In genomic region chr11:35106595-35106994, GRCh38 we compare ENCODE assay signal across 10 cellular contexts. TPM values are rescaled to one million over a fixed set of nuclear protein-coding genes. Genes with fewer than 3 reads are reported as not detected.
DNase-seq lines count a peak whose midpoint lies in the region; ATAC-seq and TF ChIP-seq lines count a peak whose summit lies in the region.
"Had no signal": no experiment of that assay in that cellular context is flagged by ENCODE, and none has a peak within 500 bp of the region (broad histone marks: within the 10 kb centered on the region; RNA-seq: fewer than 3 reads in every experiment).

No MANE protein-coding gene starts in this region.

- peaks cover 34 to 46% of the 10 kb centered on the region in 2 donors for H3K4me1 Mint-ChIP-seq in effector memory CD8-positive, alpha-beta T cell (ENCODE audit: low read depth in 2 of 2)

- intact Hi-C loops in gastrocnemius medialis (cut with DNase I; ENCODE audit: low total_unique reads), result no loop called here

- H3K9me3 ChIP-seq in gastrocnemius medialis, result no peaks in the 10 kb centered on the region

- ATAC-seq in GM18517 (IDR thresholded peaks at IDR 0.05; ENCODE audit: unreplicated experiment), result peak; percentile 74
- peak; percentile 84 for ATAC-seq in GM21529 (IDR thresholded peaks at IDR 0.05; ENCODE audit: unreplicated experiment)
- ATAC-seq in HG03558 (IDR thresholded peaks at IDR 0.05; ENCODE audit: extremely low read depth, unreplicated experiment), result peak; percentile 63
- ATAC-seq in effector memory CD8-positive, alpha-beta T cell (replicated peaks), result peak; percentile 53
- ATAC-seq in gastrocnemius medialis, result no peak
- ATAC-seq: PC-3 had no signal

- in situ Hi-C loops in gastrocnemius medialis (cut with MboI; ENCODE audit: low sequenced_read_pairs in 4 of 4), result no loop called here

- no peak for DNase-seq in effector memory CD8-positive, alpha-beta T cell
- DNase-seq in gastrocnemius medialis (no peak), cerebellum (ENCODE audit: low spot score) (no peak), NCI-H226 (no peak), NCI-H146 (lab: John Stamatoyannopoulos, UW) (no peak)
- DNase-seq: PC-3 had no signal

- peak overlapping the region; percentile 35 to 60 for H3K27ac Mint-ChIP-seq in effector memory CD8-positive, alpha-beta T cell
- H3K27ac Mint-ChIP-seq: progenitor cell of endocrine pancreas had no signal

- TF ChIP-seq CTCF in gastrocnemius medialis (IDR thresholded peaks at IDR 0.05 in 4 of 5, conservative IDR thresholded peaks at IDR 0.05 in 1 of 5), result no peak

- no peaks in the 10 kb centered on the region for H3K9me3 Mint-ChIP-seq in effector memory CD8-positive, alpha-beta T cell

- H3K36me3 Mint-ChIP-seq in effector memory CD8-positive, alpha-beta T cell (ENCODE audit: insufficient read depth), result no peaks in the 10 kb centered on the region

- no peak for TF ChIP-seq POLR2A in gastrocnemius medialis (IDR thresholded peaks at IDR 0.05)

- H3K4me3 Mint-ChIP-seq in effector memory CD8-positive, alpha-beta T cell, result no peak overlapping the region

- H3K27me3 Mint-ChIP-seq in effector memory CD8-positive, alpha-beta T cell, result no peaks in the 10 kb centered on the region

- no peaks in the 10 kb centered on the region for H3K4me1 ChIP-seq in gastrocnemius medialis

- no peaks in the 10 kb centered on the region for H3K36me3 ChIP-seq in gastrocnemius medialis

- H3K4me3 ChIP-seq in gastrocnemius medialis, result no peak overlapping the region

- H3K27ac ChIP-seq in gastrocnemius medialis, result no peak overlapping the region

- no peaks in the 10 kb centered on the region for H3K27me3 ChIP-seq in gastrocnemius medialis

RNA-seq across cellular contexts. Expression of gene CD44, which starts 32.4 kb away (rescaled TPM):
- 10 to 100 TPM; 19.5 to 32.5 (median 29.2) TPM for total RNA-seq in gastrocnemius medialis
- 6.0 TPM for total RNA-seq in cerebellum

Comparison
In these comparisons a context has a peak if more than half of its experiments do, and no peak if none do; other contexts are left out.
1. ATAC-seq: peak in GM18517 (single experiment), GM21529 (single experiment), HG03558 (single experiment) and effector memory CD8-positive, alpha-beta T cell (single experiment); none in gastrocnemius medialis (0 of 2).